Comparison of ENCODE assay signal across 26 cellular contexts in the genomic region with DNA sequence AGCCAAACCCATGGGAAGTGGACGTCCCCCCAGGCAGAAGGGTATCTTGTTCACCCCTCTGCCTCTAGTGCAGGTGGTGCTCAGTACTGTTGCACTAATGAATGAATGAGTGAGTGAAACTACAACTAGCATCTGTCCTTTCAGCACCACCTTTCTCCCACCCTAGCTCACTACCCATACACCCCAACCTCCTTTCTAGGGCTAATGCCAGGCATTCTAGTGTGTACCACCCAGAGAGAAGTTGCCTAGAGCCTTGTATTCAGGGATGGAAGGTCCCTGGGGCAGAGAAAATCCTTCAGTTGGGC. TPM values are rescaled to one million over a fixed set of nuclear protein-coding genes. Genes with fewer than 3 reads are reported as not detected.
DNase-seq lines count a peak whose midpoint lies in the region; FAIRE-seq and TF ChIP-seq lines count a peak whose summit lies in the region.
"Had no signal": no experiment of that assay in that cellular context is flagged by ENCODE, and none has a peak within 500 bp of the region (broad histone marks: within the 10 kb centered on the region; RNA-seq: fewer than 3 reads in every experiment).

No MANE protein-coding gene starts in this region.

- no peaks in the 10 kb centered on the region for H3K79me1 ChIP-seq in H9 (ENCODE audit: insufficient read depth, low read depth, low read length, poor library complexity, severe bottlenecking)
- H3K79me1 ChIP-seq in H1 (ENCODE audit: low read depth, low read length): no peaks in the 10 kb centered on the region

- H3K4me1 Mint-ChIP-seq in CD4-positive, alpha-beta memory T cell: peaks cover 1 to 21% (median 5%) of the 10 kb centered on the region in 4 donors
- H3K4me1 Mint-ChIP-seq in H9: peaks cover 17 to 18% of the 10 kb centered on the region in 2 experiments
- H3K4me1 Mint-ChIP-seq: activated CD4-positive, alpha-beta memory T cell treated with anti-CD3 and anti-CD28 coated beads, Interleukin-2, amount 10 ng/mL, durations not matched to agents 7 days and 5 days; brain had no signal

- H3K56ac ChIP-seq in H9 (ENCODE audit: insufficient read length, low read depth, low read length): no peak overlapping the region
- H3K56ac ChIP-seq in H1 (replicated peaks; ENCODE audit: insufficient read length, low read depth, low read length): no peak overlapping the region

- peaks cover 15% of the 10 kb centered on the region for H3K36me3 ChIP-seq in CD4-positive, alpha-beta memory T cell (ENCODE audit: insufficient read depth, low read length)
- H3K36me3 ChIP-seq in H1 (ENCODE audit: control insufficient read depth in 2 of 4, insufficient read depth in 4 of 4, low read length in 3 of 4) (peaks cover 11 to 40% (median 20%) of the 10 kb centered on the region in 4 experiments; a peak in 7 of 8 replicates), hepatocyte (replicated peaks; ENCODE audit: insufficient read depth, low read depth) (no peaks in the 10 kb centered on the region)

- no peak overlapping the region for H2AK5ac ChIP-seq in H9 (ENCODE audit: insufficient read length, low read length)
- no peak overlapping the region for H2AK5ac ChIP-seq in H1 (ENCODE audit: low read depth, low read length)

- no peak for TF ChIP-seq EP300 in H1 (IDR thresholded peaks at IDR 0.05; ENCODE audit: borderline replicate concordance in 1 of 2, low read depth in 2 of 2, low read length in 2 of 2)

- 0 out of 3 replicates have a peak, but pooled peaks of 1 of the 2 experiments have one; percentile 37 for TF ChIP-seq POLR2A in H1 (IDR thresholded peaks at IDR 0.05; ENCODE audit: control extremely low read depth in 1 of 2, low read depth in 2 of 2, low read length in 2 of 2)

- H3K18ac ChIP-seq in H9 (ENCODE audit: insufficient read length, low read depth, low read length) (no peak overlapping the region), H1 (ENCODE audit: extremely low read depth, low read length) (no peak overlapping the region)

- TF ChIP-seq CTCF in H9 (conservative IDR thresholded peaks at IDR 0.05) (no peak), H1 (IDR thresholded peaks at IDR 0.05; ENCODE audit: control extremely low read depth in 1 of 3, insufficient read depth in 1 of 3, low read depth in 1 of 3, low read length in 3 of 3) (no peak), hepatocyte (IDR thresholded peaks at IDR 0.05; ENCODE audit: poor library complexity) (no peak)

- H4K5ac ChIP-seq in H9 (ENCODE audit: insufficient read length, low read depth, low read length) (no peak overlapping the region), H1 (ENCODE audit: insufficient read length, low read depth, low read length) (no peak overlapping the region)

- peaks cover 0 to 2% (median 0%) of the 10 kb centered on the region in 8 donors for H3K9me3 Mint-ChIP-seq in CD4-positive, alpha-beta memory T cell
- no peaks in the 10 kb centered on the region; a peak in 1 of 5 replicates for H3K9me3 Mint-ChIP-seq in H9
- H3K9me3 Mint-ChIP-seq: activated CD4-positive, alpha-beta memory T cell treated with anti-CD3 and anti-CD28 coated beads, Interleukin-2, amount 10 ng/mL, durations not matched to agents 7 days and 5 days; brain had no signal

- no peak overlapping the region for H2BK5ac ChIP-seq in H9 (ENCODE audit: insufficient read length, low read length)
- H2BK5ac ChIP-seq in H1 (ENCODE audit: low read depth, low read length): peak overlapping the region; percentile 21; the same call in 1 of the 2 replicates

- H2BK20ac ChIP-seq in H9 (ENCODE audit: low read depth, low read length, poor library complexity, severe bottlenecking) (no peak overlapping the region), H1 (ENCODE audit: low read length) (no peak overlapping the region)

- no peak overlapping the region for H3K9ac ChIP-seq in H9 (ENCODE audit: extremely low read depth, insufficient read length, low read length)
- H3K9ac ChIP-seq in H1 (replicated peaks in 1 of 4; ENCODE audit: extremely low read depth in 1 of 4, low read depth in 3 of 4, low read length in 3 of 4): no peak overlapping the region

- no peak overlapping the region for H3T11ph ChIP-seq in H9 (ENCODE audit: low read length)

- peaks cover 18 to 27% of the 10 kb centered on the region in 2 donors for H3K36me3 Mint-ChIP-seq in CD4-positive, alpha-beta memory T cell
- H3K36me3 Mint-ChIP-seq in H9 (ENCODE audit: insufficient read depth in 1 of 3, low read depth in 3 of 3): peaks cover 21 to 53% (median 28%) of the 10 kb centered on the region in 3 experiments; a peak in 6 of 7 replicates

- H3K23me2 ChIP-seq in H9 (ENCODE audit: insufficient read length, low read depth, low read length, poor library complexity, severe bottlenecking) (no peaks in the 10 kb centered on the region), H1 (ENCODE audit: low read depth, low read length) (no peaks in the 10 kb centered on the region)

- H4K8ac ChIP-seq in H9 (replicated peaks; ENCODE audit: insufficient read length, low read depth, low read length) (no peak overlapping the region), H1 (ENCODE audit: extremely low read depth, insufficient read depth, low read length) (no peak overlapping the region)

- peaks cover 8% of the 10 kb centered on the region for H3K4me1 ChIP-seq in CD4-positive, alpha-beta memory T cell (ENCODE audit: insufficient read depth, low read length)
- H3K4me1 ChIP-seq in H9 (ENCODE audit: insufficient read depth, low read length): no peaks in the 10 kb centered on the region
- peaks cover 0 to 12% (median 4%) of the 10 kb centered on the region in 4 experiments; a peak in 3 of 7 replicates for H3K4me1 ChIP-seq in H1 (replicated peaks in 1 of 4; ENCODE audit: control insufficient read depth in 3 of 4, insufficient read depth in 4 of 4, low read length in 3 of 4)
- no peaks in the 10 kb centered on the region for H3K4me1 ChIP-seq in hepatocyte (ENCODE audit: insufficient read depth)
- H3K4me1 ChIP-seq: sigmoid colon, tibial nerve had no signal

- no peak for FAIRE-seq in H1 (lab: Jason Lieb, UNC)

- H4K20me1 ChIP-seq in H9 (ENCODE audit: control insufficient read depth, insufficient read depth, insufficient read length) (no peaks in the 10 kb centered on the region), H1 (replicated peaks in 1 of 2; ENCODE audit: control insufficient read depth in 1 of 2, insufficient read depth in 2 of 2, low read length in 2 of 2) (peaks cover 16 to 18% of the 10 kb centered on the region in 2 experiments), hepatocyte (ENCODE audit: insufficient read depth, poor library complexity, severe bottlenecking) (no peaks in the 10 kb centered on the region)

- no peak overlapping the region for H2AFZ ChIP-seq in H9 (ENCODE audit: low read length)
- H2AFZ ChIP-seq in H1 (ENCODE audit: low read length): no peak overlapping the region
- no peak overlapping the region for H2AFZ ChIP-seq in hepatocyte

- POLR2A ChIA-PET in CD4-positive, alpha-beta memory T cell (lab: Charles Lee; ENCODE audit: partially characterized antibody): interaction anchor here (0.6 to 1.2 kb wide), 3 partner anchors 23 to 607 kb away, joined by 3 read pairs; a partner anchor contains a TSS
- POLR2A ChIA-PET in H1 (lab: Charles Lee; ENCODE audit: partially characterized antibody): interaction anchor here (1.1 to 5.1 kb wide), 10 partner anchors 10 to 43 kb away, joined by 3 to 53 read pairs (median 6); a partner anchor contains a TSS

- H3K4me2 ChIP-seq in H9 (ENCODE audit: insufficient read depth, insufficient read length, low read length) (no peak overlapping the region), H1 (ENCODE audit: insufficient read depth in 1 of 2, low read depth in 2 of 2, low read length in 2 of 2) (no peak overlapping the region), hepatocyte (no peak overlapping the region)

- H4K91ac ChIP-seq in H9 (ENCODE audit: insufficient read length, low read depth, low read length): no peak overlapping the region
- H4K91ac ChIP-seq in H1 (replicated peaks; ENCODE audit: insufficient read length, low read length): no peak overlapping the region

- H3K27me3 ChIP-seq in CD4-positive, alpha-beta memory T cell (ENCODE audit: insufficient read depth, low read length): no peaks in the 10 kb centered on the region
- H3K27me3 ChIP-seq in H9 (ENCODE audit: insufficient read depth, low read length) (no peaks in the 10 kb centered on the region), H1 (replicated peaks in 1 of 4; ENCODE audit: control insufficient read depth in 3 of 4, extremely low read depth in 1 of 4, insufficient read depth in 3 of 4, low read length in 3 of 4) (no peaks in the 10 kb centered on the region), hepatocyte (no peaks in the 10 kb centered on the region)
- H3K27me3 ChIP-seq: adrenal gland, sigmoid colon, tibial nerve had no signal

- CTCF ChIA-PET in CD4-positive, alpha-beta memory T cell (lab: Charles Lee; ENCODE audit: partially characterized antibody): interaction anchor here (1.1 to 3.6 kb wide), 2 partner anchors 18 to 33 kb away, joined by 3 to 13 read pairs; no protein-coding TSS in a partner anchor
- CTCF ChIA-PET in H1 (lab: Charles Lee; ENCODE audit: partially characterized antibody): interaction anchor here (1.2 to 7.0 kb wide), 11 partner anchors 12 to 100 kb away, joined by 3 to 51 read pairs (median 6); a partner anchor contains a TSS

- H3K27ac ChIP-seq in CD4-positive, alpha-beta memory T cell (ENCODE audit: low read depth, low read length): no peak overlapping the region
- H3K27ac ChIP-seq in H9 (ENCODE audit: insufficient read length, low read depth, low read length) (no peak overlapping the region), H1 (ENCODE audit: low read depth, low read length) (no peak overlapping the region), hepatocyte (no peak overlapping the region)
- H3K27ac ChIP-seq: adrenal gland, C4-2B, heart right ventricle, sigmoid colon, tibial nerve had no signal

- H3K23ac ChIP-seq in H9 (ENCODE audit: insufficient read length, low read depth, low read length) (no peak overlapping the region), H1 (ENCODE audit: insufficient read length) (no peak overlapping the region)

- H3K79me2 ChIP-seq in H9 (ENCODE audit: insufficient read depth, low read length) (no peaks in the 10 kb centered on the region), H1 (ENCODE audit: control insufficient read depth in 1 of 2, insufficient read depth in 2 of 2, low read length in 2 of 2) (no peaks in the 10 kb centered on the region), hepatocyte (no peaks in the 10 kb centered on the region)

- H3K9me2 ChIP-seq in hepatocyte (replicated peaks; ENCODE audit: insufficient read depth): no peaks in the 10 kb centered on the region

- intact Hi-C loops in CD4-positive, alpha-beta memory T cell (cut with micrococcal nuclease): no loop called here

- no peaks in the 10 kb centered on the region for H3K9me3 ChIP-seq in CD4-positive, alpha-beta memory T cell (ENCODE audit: control insufficient read depth in 1 of 2, low read length in 2 of 2)
- H3K9me3 ChIP-seq in H9 (ENCODE audit: control insufficient read depth, low read depth, low read length) (no peaks in the 10 kb centered on the region), H1 (ENCODE audit: insufficient read depth in 2 of 2, low read depth in 1 of 2, low read length in 1 of 2) (no peaks in the 10 kb centered on the region), hepatocyte (ENCODE audit: low read depth) (no peaks in the 10 kb centered on the region)
- H3K9me3 ChIP-seq: adrenal gland, heart right ventricle, sigmoid colon, tibial nerve had no signal

- H3K14ac ChIP-seq in H9 (ENCODE audit: insufficient read depth, low read length): no peak overlapping the region
- H3K14ac ChIP-seq in H1 (ENCODE audit: insufficient read length): no peak overlapping the region

- no peak for DNase-seq in CD4-positive, alpha-beta memory T cell
- DNase-seq in H9: no peak
- no peak for DNase-seq in H1 (ENCODE audit: low read depth in 1 of 2, low spot score in 2 of 2)
- no peak for DNase-seq in NCI-H526 (lab: John Stamatoyannopoulos, UW)
- DNase-seq in NOMO-1 treated with dmso at 0.1 percent for 144 hours (lab: John Stamatoyannopoulos, UW; ENCODE audit: unreplicated experiment): no peak
- DNase-seq in hepatocyte (ENCODE audit: low spot score): no peak
- DNase-seq: activated CD4-positive, alpha-beta memory T cell treated with anti-CD3 and anti-CD28 coated beads, Interleukin-2, amount 10 ng/mL, durations not matched to agents 7 days and 5 days; activated T-cell treated with anti-CD3 and anti-CD28 coated beads, Interleukin-2, amount 50 U/mL, for 1 hour; adrenal gland; effector CD4-positive, alpha-beta T cell; foreskin fibroblast; HCEC 1CT; heart right ventricle; left cardiac atrium; NCI-H1417 treated with DMSO at 0.1 percent for 48 hours; NCI-H446 treated with DMSO at 0.1 percent for 48 hours; Right ventricle myocardium superior; sigmoid colon; SW 1271 had no signal

- H2BK15ac ChIP-seq in H9 (ENCODE audit: low read depth, low read length) (no peak overlapping the region), H1 (ENCODE audit: low read length) (no peak overlapping the region)

- H2BK12ac ChIP-seq in H9 (ENCODE audit: insufficient read length, low read depth, low read length): no peak overlapping the region
- no peak overlapping the region for H2BK12ac ChIP-seq in H1 (ENCODE audit: low read depth, low read length)

- no peak overlapping the region for H3K4me3 Mint-ChIP-seq in CD4-positive, alpha-beta memory T cell
- no peak overlapping the region for H3K4me3 Mint-ChIP-seq in H9
- H3K4me3 Mint-ChIP-seq: activated CD4-positive, alpha-beta memory T cell treated with anti-CD3 and anti-CD28 coated beads, Interleukin-2, amount 10 ng/mL, durations not matched to agents 7 days and 5 days; brain had no signal

- no CpG with 5 or more reads among the region's 1 CpG for WGBS in H9 (ENCODE audit: extremely low coverage, insufficient read length, low lambda C conversion rate)
- 53% methylated on average over 1 of the region's 1 CpG; no CpG with 5 or more reads in 1 of the 2 experiments for WGBS in H1 (ENCODE audit: extremely low coverage in 1 of 2, insufficient coverage in 1 of 2, insufficient read length in 1 of 2, insufficient replicate concordance in 2 of 2, low coverage in 1 of 2, low lambda C conversion rate in 2 of 2, missing lambda C conversion rate in 1 of 2), 2 experiments
- WGBS in hepatocyte (ENCODE audit: low lambda C conversion rate, missing lambda C conversion rate): 31% methylated on average over 1 of the region's 1 CpG

- H2BK120ac ChIP-seq in H9 (ENCODE audit: low read depth, low read length, poor library complexity, severe bottlenecking) (no peak overlapping the region), H1 (replicated peaks; ENCODE audit: low read depth, low read length) (no peak overlapping the region)

- no peak overlapping the region for H3K4me3 ChIP-seq in CD4-positive, alpha-beta memory T cell (ENCODE audit: low read length in 2 of 2)
- H3K4me3 ChIP-seq in H1 (ENCODE audit: extremely low read depth in 1 of 4, insufficient read depth in 2 of 4, low read depth in 3 of 4, low read length in 4 of 4): no peak overlapping the region
- H3K4me3 ChIP-seq in hepatocyte: no peak overlapping the region
- H3K4me3 ChIP-seq: adrenal gland, heart right ventricle, sigmoid colon, tibial nerve had no signal

- TF ChIP-seq RAD21 in H1 (IDR thresholded peaks at IDR 0.05 in 1 of 2, conservative IDR thresholded peaks at IDR 0.05 in 1 of 2; ENCODE audit: low read depth in 2 of 2, low read length in 2 of 2): no peak

- H3K4ac ChIP-seq in H9 (ENCODE audit: low read depth, low read length): no peak overlapping the region
- H3K4ac ChIP-seq in H1 (replicated peaks; ENCODE audit: insufficient read length, low read depth, low read length): no peak overlapping the region

- no peaks in the 10 kb centered on the region for H3K27me3 Mint-ChIP-seq in CD4-positive, alpha-beta memory T cell
- no peaks in the 10 kb centered on the region for H3K27me3 Mint-ChIP-seq in H9 (ENCODE audit: low read depth)
- H3K27me3 Mint-ChIP-seq: activated CD4-positive, alpha-beta memory T cell treated with anti-CD3 and anti-CD28 coated beads, Interleukin-2, amount 10 ng/mL, durations not matched to agents 7 days and 5 days; brain had no signal

- H3K27ac Mint-ChIP-seq in CD4-positive, alpha-beta memory T cell: peak overlapping the region in 5 of 7 donors; percentile 10 to 76 (median 64)
- H3K27ac Mint-ChIP-seq in H9: peak overlapping the region in 2 of 3 experiments; percentile 34 to 50; a peak in 2 of 7 replicates
- H3K27ac Mint-ChIP-seq: activated CD4-positive, alpha-beta memory T cell treated with anti-CD3 and anti-CD28 coated beads, Interleukin-2, amount 10 ng/mL, durations not matched to agents 7 days and 5 days had no signal

RNA-seq across cellular contexts. Expression of a gene that starts 22.5 kb away (rescaled TPM):
- 100 to 1,000 TPM; 187 to 188 TPM for total RNA-seq in CD4-positive, alpha-beta memory T cell
- polyA plus RNA-seq in CD4-positive, alpha-beta memory T cell: 100 to 1,000 TPM; 239 to 400 TPM
- total RNA-seq in H9 (2021) (500 and 529 TPM in 2 replicates), hepatocyte (195 and 197 TPM in 2 replicates)
- total RNA-seq in H1 (2021; fragmentation: NEBNext Ultra II Directional; extraction: Animal tissue kit (Norgen Biotek cat#: 25700)): 474 and 486 TPM in 2 replicates
- polyA plus RNA-seq in H1 (2011; rRNA removed) (440 and 465 TPM in 2 replicates), hepatocyte (190 TPM in 2 replicates)
- polyA plus RNA-seq in H1 (2011; cell fraction: cytosol; rRNA removed): 483 TPM
- polyA plus RNA-seq in H1 (2011; cell fraction: nucleus; rRNA removed): 363 TPM
- polyA plus RNA-seq in H1 (2012, experiment 1 of 2): 514 to 726 TPM (median 597 TPM) in 4 replicates
- 623 TPM for polyA plus RNA-seq in H1 (2012, experiment 2 of 2)
- 488 TPM for polyA plus RNA-seq in H1 (2013, experiment 1 of 2)
- polyA plus RNA-seq in H1 (2013, experiment 2 of 2): 468 TPM
- polyA minus RNA-seq in H1 (2011; rRNA and poly(A)+ RNA removed): 487 and 491 TPM in 2 replicates
- polyA minus RNA-seq in H1 (2011; cell fraction: cytosol; rRNA and poly(A)+ RNA removed): 206 TPM
- 137 TPM for polyA minus RNA-seq in H1 (2011; cell fraction: nucleus; rRNA and poly(A)+ RNA removed)

RNA-seq across cellular contexts. Expression of a gene that starts 23.5 kb away (rescaled TPM):
- total RNA-seq in CD4-positive, alpha-beta memory T cell: 1 to 10 TPM; 7.0 to 7.4 TPM
- 10 to 100 TPM; 20.5 to 41.5 TPM for polyA plus RNA-seq in CD4-positive, alpha-beta memory T cell
- total RNA-seq in H9 (2021) (9.6 and 11.1 TPM in 2 replicates), hepatocyte (26.9 and 36.6 TPM in 2 replicates)
- 7.5 and 8.9 TPM in 2 replicates for total RNA-seq in H1 (2021; fragmentation: NEBNext Ultra II Directional; extraction: Animal tissue kit (Norgen Biotek cat#: 25700))
- polyA plus RNA-seq in H1 (2011; rRNA removed) (13.1 and 13.3 TPM in 2 replicates), hepatocyte (31.6 and 39.7 TPM in 2 replicates)
- polyA plus RNA-seq in H1 (2011; cell fraction: cytosol; rRNA removed): 9.1 TPM
- 10.3 TPM for polyA plus RNA-seq in H1 (2011; cell fraction: nucleus; rRNA removed)
- polyA plus RNA-seq in H1 (2012, experiment 1 of 2): 6.0 to 10.3 TPM (median 8.5 TPM) in 4 replicates
- 11.7 TPM for polyA plus RNA-seq in H1 (2012, experiment 2 of 2)
- 9.0 TPM for polyA plus RNA-seq in H1 (2013, experiment 1 of 2)
- 11.5 TPM for polyA plus RNA-seq in H1 (2013, experiment 2 of 2)
- 5.9 TPM in 2 replicates for polyA minus RNA-seq in H1 (2011; rRNA and poly(A)+ RNA removed)
- polyA minus RNA-seq in H1 (2011; cell fraction: cytosol; rRNA and poly(A)+ RNA removed): 4.0 TPM
- 3.7 TPM for polyA minus RNA-seq in H1 (2011; cell fraction: nucleus; rRNA and poly(A)+ RNA removed)

RNA-seq across cellular contexts. Expression of a gene that starts 27.7 kb away (rescaled TPM):
- total RNA-seq in CD4-positive, alpha-beta memory T cell: 10 to 100 TPM in 1 of 2 experiments, 1 to 10 TPM in 1; 9.8 to 11.4 TPM
- 1 to 10 TPM in 1 of 2 donors, not detected in 1; 1.6 TPM for polyA plus RNA-seq in CD4-positive, alpha-beta memory T cell
- total RNA-seq in H9 (2021) (15.4 and 16.2 TPM in 2 replicates), hepatocyte (0.92 and 2.1 TPM in 2 replicates)
- 13.5 and 14.3 TPM in 2 replicates for total RNA-seq in H1 (2021; fragmentation: NEBNext Ultra II Directional; extraction: Animal tissue kit (Norgen Biotek cat#: 25700))
- polyA plus RNA-seq in H1 (2011; rRNA removed) (11.2 and 16.3 TPM in 2 replicates), hepatocyte (1.2 and 1.3 TPM in 2 replicates)
- polyA plus RNA-seq in H1 (2011; cell fraction: cytosol; rRNA removed): 14.8 TPM
- polyA plus RNA-seq in H1 (2011; cell fraction: nucleus; rRNA removed): 64.1 TPM
- polyA plus RNA-seq in H1 (2012, experiment 1 of 2): 10.8 to 13.2 TPM (median 12.2 TPM) in 4 replicates
- polyA plus RNA-seq in H1 (2012, experiment 2 of 2): 7.5 TPM
- 9.2 TPM for polyA plus RNA-seq in H1 (2013, experiment 1 of 2)
- 7.3 TPM for polyA plus RNA-seq in H1 (2013, experiment 2 of 2)
- 9.5 and 11.5 TPM in 2 replicates for polyA minus RNA-seq in H1 (2011; rRNA and poly(A)+ RNA removed)
- 8.5 TPM for polyA minus RNA-seq in H1 (2011; cell fraction: cytosol; rRNA and poly(A)+ RNA removed)
- 17.1 TPM for polyA minus RNA-seq in H1 (2011; cell fraction: nucleus; rRNA and poly(A)+ RNA removed)

RNA-seq across cellular contexts. Expression of a gene that starts 36.8 kb away (rescaled TPM):
- total RNA-seq in CD4-positive, alpha-beta memory T cell: not detected
- not detected for polyA plus RNA-seq in CD4-positive, alpha-beta memory T cell
- 0.85 and 1.2 TPM in 2 replicates for total RNA-seq in H9 (2021)
- 0.20 TPM in 1 of 2 replicates, not detected in the other for total RNA-seq in H1 (2021; fragmentation: NEBNext Ultra II Directional; extraction: Animal tissue kit (Norgen Biotek cat#: 25700))
- 0.08 TPM in 1 of 2 replicates, not detected in the other for polyA plus RNA-seq in H1 (2011; rRNA removed)
- 0.05 TPM for polyA plus RNA-seq in H1 (2011; cell fraction: cytosol; rRNA removed)
- polyA plus RNA-seq in H1 (2011; cell fraction: nucleus; rRNA removed): 0.09 TPM
- polyA plus RNA-seq in H1 (2012, experiment 1 of 2): 0.06 to 0.12 TPM (median 0.07 TPM) in 3 of 4 replicates, not detected in the other
- polyA plus RNA-seq in H1 (2012, experiment 2 of 2): not detected
- polyA plus RNA-seq in H1 (2013, experiment 1 of 2): 0.02 TPM
- polyA plus RNA-seq in H1 (2013, experiment 2 of 2): 0.04 TPM
- polyA minus RNA-seq in H1 (2011; rRNA and poly(A)+ RNA removed): not detected in 2 replicates
- not detected for polyA minus RNA-seq in H1 (2011; cell fraction: cytosol; rRNA and poly(A)+ RNA removed)
- polyA minus RNA-seq in H1 (2011; cell fraction: nucleus; rRNA and poly(A)+ RNA removed): 0.80 TPM
- total RNA-seq in hepatocyte: 0.23 TPM in 1 of 2 replicates, not detected in the other
- polyA plus RNA-seq in hepatocyte: 0.78 and 1.9 TPM in 2 replicates
- total RNA-seq: activated CD4-positive, alpha-beta memory T cell treated with anti-CD3 and anti-CD28 coated beads, Interleukin-2, amount 10 ng/mL, durations not matched to agents 7 days and 5 days; chondrocyte; Daoy; left cardiac atrium; posterior vena cava; Right ventricle myocardium superior; tibial nerve had no signal
- polyA plus RNA-seq: esophagus, heart right ventricle had no signal

RNA-seq across cellular contexts. Expression of a gene that starts 42.5 kb away (rescaled TPM):
- total RNA-seq in CD4-positive, alpha-beta memory T cell: 10 to 100 TPM; 38.4 to 38.9 TPM
- polyA plus RNA-seq in CD4-positive, alpha-beta memory T cell: 10 to 100 TPM; 21.3 to 23.5 TPM
- total RNA-seq in H9 (2021): 41.7 and 45.2 TPM in 2 replicates
- 56.7 and 61.5 TPM in 2 replicates for total RNA-seq in H1 (2021; fragmentation: NEBNext Ultra II Directional; extraction: Animal tissue kit (Norgen Biotek cat#: 25700))
- polyA plus RNA-seq in H1 (2011; rRNA removed): 35.2 and 43.3 TPM in 2 replicates
- polyA plus RNA-seq in H1 (2011; cell fraction: cytosol; rRNA removed): 47.0 TPM
- 64.5 TPM for polyA plus RNA-seq in H1 (2011; cell fraction: nucleus; rRNA removed)
- polyA plus RNA-seq in H1 (2012, experiment 1 of 2): 47.7 to 56.0 TPM (median 51.5 TPM) in 4 replicates
- 58.6 TPM for polyA plus RNA-seq in H1 (2012, experiment 2 of 2)
- 35.9 TPM for polyA plus RNA-seq in H1 (2013, experiment 1 of 2)
- 33.4 TPM for polyA plus RNA-seq in H1 (2013, experiment 2 of 2)
- polyA minus RNA-seq in H1 (2011; rRNA and poly(A)+ RNA removed): 59.6 and 76.4 TPM in 2 replicates
- polyA minus RNA-seq in H1 (2011; cell fraction: cytosol; rRNA and poly(A)+ RNA removed): 26.2 TPM
- polyA minus RNA-seq in H1 (2011; cell fraction: nucleus; rRNA and poly(A)+ RNA removed): 30.7 TPM
- total RNA-seq in hepatocyte: 15.5 and 28.3 TPM in 2 replicates
- 10.0 and 16.9 TPM in 2 replicates for polyA plus RNA-seq in hepatocyte
